ENCODE assay signal across 1 cellular context in genomic region chr1:63317007-63317813, GRCh38.
TF ChIP-seq lines count a peak whose summit lies in the region.

No MANE protein-coding gene starts in this region.

TF ChIP-seq in HEK293, 187 proteins besides CTCF, POLR2A, EP300 and RAD21 (continued from another document and continues in another):
- peak; percentile 79 for TF ChIP-seq ZNF449 (tag by site-specific recombination; IDR thresholded peaks at IDR 0.05)
- TF ChIP-seq ZXDB (tag by site-specific recombination; IDR thresholded peaks at IDR 0.05): peak; percentile 76
- TF ChIP-seq HIC1 (tag by site-specific recombination; IDR thresholded peaks at IDR 0.05): peak; percentile 64; the same call in 1 of the 2 replicates
- TF ChIP-seq ZNF692 (tag by site-specific recombination; IDR thresholded peaks at IDR 0.05): peak; percentile 36
- TF ChIP-seq ZNF777 (tag by site-specific recombination; IDR thresholded peaks at IDR 0.05; ENCODE audit: borderline replicate concordance): 0 out of 2 replicates have a peak, but pooled peaks have one; percentile 39
- TF ChIP-seq ZNF174 (tag by site-specific recombination; IDR thresholded peaks at IDR 0.05): no peak
- TF ChIP-seq ZNF114 (tag by site-specific recombination; IDR thresholded peaks at IDR 0.05): no peak
- peak; percentile 69; the same call in 1 of the 2 replicates for TF ChIP-seq ZBTB10 (tag by site-specific recombination; IDR thresholded peaks at IDR 0.05)
- TF ChIP-seq GLI4 (tag by site-specific recombination; IDR thresholded peaks at IDR 0.05): no peak
- TF ChIP-seq ZBTB1 (tag by site-specific recombination; IDR thresholded peaks at IDR 0.05): 0 out of 2 replicates have a peak, but pooled peaks have one; percentile 24
- TF ChIP-seq ZFP69B (tag by site-specific recombination; IDR thresholded peaks at IDR 0.05): peak; percentile 11; the same call in 1 of the 2 replicates
- TF ChIP-seq ZNF544 (tag by site-specific recombination; IDR thresholded peaks at IDR 0.05): no peak
- TF ChIP-seq ZNF2 (tag by site-specific recombination; IDR thresholded peaks at IDR 0.05): peak; percentile 46
- TF ChIP-seq ZNF280C (tag by site-specific recombination; IDR thresholded peaks at IDR 0.05): no peak
- no peak for TF ChIP-seq ZSCAN16 (tag by site-specific recombination; IDR thresholded peaks at IDR 0.05)
- TF ChIP-seq ZNF664 (tag by site-specific recombination; IDR thresholded peaks at IDR 0.05): no peak
- TF ChIP-seq ZNF558 (tag by site-specific recombination; IDR thresholded peaks at IDR 0.05): no peak
- no peak for TF ChIP-seq ZNF830 (tag by site-specific recombination; IDR thresholded peaks at IDR 0.05; ENCODE audit: low read depth)
- TF ChIP-seq ZNF521 (tag by site-specific recombination; IDR thresholded peaks at IDR 0.05): no peak
- no peak for TF ChIP-seq ZNF140 (tag by site-specific recombination; IDR thresholded peaks at IDR 0.05)
- no peak for TF ChIP-seq ZNF433 (tag by site-specific recombination; IDR thresholded peaks at IDR 0.05; ENCODE audit: low read depth)
- TF ChIP-seq ZNF302 (tag by site-specific recombination; IDR thresholded peaks at IDR 0.05; ENCODE audit: low read depth): no peak
- no peak for TF ChIP-seq ZNF645 (tag by site-specific recombination; IDR thresholded peaks at IDR 0.05)
- TF ChIP-seq KLF9 (tag by site-specific recombination; IDR thresholded peaks at IDR 0.05; ENCODE audit: low read depth): peak; percentile 91
- TF ChIP-seq ZNF132 (tag by site-specific recombination; IDR thresholded peaks at IDR 0.05; ENCODE audit: borderline replicate concordance): no peak
- TF ChIP-seq ZNF223 (tag by site-specific recombination; IDR thresholded peaks at IDR 0.05): no peak
- TF ChIP-seq ZNF274 (IDR thresholded peaks at IDR 0.05; ENCODE audit: low read length): no peak
- no peak for TF ChIP-seq ZNF274 (tag by site-specific recombination; IDR thresholded peaks at IDR 0.05; ENCODE audit: borderline replicate concordance)
- TF ChIP-seq MYNN (tag by site-specific recombination; IDR thresholded peaks at IDR 0.05; ENCODE audit: borderline replicate concordance): no peak
- TF ChIP-seq ZNF23 (tag by site-specific recombination; IDR thresholded peaks at IDR 0.05; ENCODE audit: borderline replicate concordance): no peak
- no peak for TF ChIP-seq INSM2 (tag by site-specific recombination; IDR thresholded peaks at IDR 0.05)
- no peak for TF ChIP-seq ZNF596 (tag by site-specific recombination; IDR thresholded peaks at IDR 0.05)
- no peak; the same call in 1 of the 2 replicates for TF ChIP-seq ZNF391 (tag by site-specific recombination; IDR thresholded peaks at IDR 0.05; ENCODE audit: borderline replicate concordance, low read depth)
- TF ChIP-seq ZNF654 (tag by site-specific recombination; IDR thresholded peaks at IDR 0.05; ENCODE audit: low read depth): peak; percentile 36
- no peak for TF ChIP-seq ZNF837 (tag by site-specific recombination; IDR thresholded peaks at IDR 0.05)
- peak; percentile 91; the same call in 1 of the 2 replicates for TF ChIP-seq KLF8 (tag by site-specific recombination; IDR thresholded peaks at IDR 0.05)
- TF ChIP-seq GLIS1 (tag by site-specific recombination; IDR thresholded peaks at IDR 0.05): peak; percentile 77
- no peak; the same call in 1 of the 2 replicates for TF ChIP-seq ZNF843 (tag by site-specific recombination; IDR thresholded peaks at IDR 0.05)
- no peak for TF ChIP-seq ZFP3 (tag by site-specific recombination; IDR thresholded peaks at IDR 0.05; ENCODE audit: low read depth)
- TF ChIP-seq HOXC10 (CRISPR knock-in tag; IDR thresholded peaks at IDR 0.05): no peak
- no peak for TF ChIP-seq ZNF707 (tag by site-specific recombination; IDR thresholded peaks at IDR 0.05)
- no peak; the same call in 1 of the 2 replicates for TF ChIP-seq ZNF639 (tag by site-specific recombination; IDR thresholded peaks at IDR 0.05)
- no peak for TF ChIP-seq ZNF549 (tag by site-specific recombination; IDR thresholded peaks at IDR 0.05)
- TF ChIP-seq ZNF623 (tag by site-specific recombination; IDR thresholded peaks at IDR 0.05): no peak
- no peak for TF ChIP-seq ZNF426 (tag by site-specific recombination; IDR thresholded peaks at IDR 0.05)
- no peak for TF ChIP-seq PBX3 (CRISPR knock-in tag; IDR thresholded peaks at IDR 0.05)
- TF ChIP-seq ZBTB44 (tag by site-specific recombination; IDR thresholded peaks at IDR 0.05): 0 out of 2 replicates have a peak, but pooled peaks have one; percentile 5
- TF ChIP-seq ZSCAN23 (tag by site-specific recombination; IDR thresholded peaks at IDR 0.05): 0 out of 2 replicates have a peak, but pooled peaks have one; percentile 45
